8 cellular contexts compared by ENCODE assay signal in genomic region chr2:42086500-42086953, GRCh38. TPM values are rescaled to one million over a fixed set of nuclear protein-coding genes. Genes with fewer than 3 reads are reported as not detected.
DNase-seq lines count a peak whose midpoint lies in the region; ATAC-seq and TF ChIP-seq lines count a peak whose summit lies in the region.

No MANE protein-coding gene starts in this region.

- no peaks in the 10 kb centered on the region for H3K36me3 Mint-ChIP-seq in activated naive CD8-positive, alpha-beta T cell treated with anti-CD3 and anti-CD28 coated beads, Interleukin-2, amount 50 U/mL, for 24 hours (ENCODE audit: low read depth)

- no peaks in the 10 kb centered on the region for H3K27me3 ChIP-seq in cardiac muscle cell

- no peak overlapping the region for H3K27ac ChIP-seq in cardiac muscle cell

- H3K4me1 Mint-ChIP-seq in activated naive CD8-positive, alpha-beta T cell treated with anti-CD3 and anti-CD28 coated beads, Interleukin-2, amount 50 U/mL, for 24 hours: peaks cover 4% of the 10 kb centered on the region

- DNase-seq in stimulated activated CD4-positive, alpha-beta T cell treated with anti-CD3 and anti-CD28 coated beads, Interleukin-1b, Interleukin-23, amount 100 ng/mL, for 48 hours: peak; percentile 22
- DNase-seq in stimulated activated CD4-positive, alpha-beta T cell treated with anti-CD3 and anti-CD28 coated beads, Interleukin-12 subunit alpha, Interleukin-12 subunit beta, amount 100 ng/mL, for 4 hours: no peak
- DNase-seq in NCI-H82 (lab: John Stamatoyannopoulos, UW) (peak; percentile 85), cardiac muscle cell (ENCODE audit: low read depth in 1 of 2, low spot score in 1 of 2) (peak; percentile 71 to 83), renal cortical epithelial cell (ENCODE audit: low read depth) (peak; percentile 60)
- DNase-seq in activated naive CD8-positive, alpha-beta T cell treated with anti-CD3 and anti-CD28 coated beads, Interleukin-2, amount 50 U/mL, for 24 hours: no peak

- H3K27ac Mint-ChIP-seq in activated naive CD8-positive, alpha-beta T cell treated with anti-CD3 and anti-CD28 coated beads, Interleukin-2, amount 50 U/mL, for 24 hours: no peak overlapping the region

- peak; percentile 64 for TF ChIP-seq CTCF in cardiac muscle cell (IDR thresholded peaks at IDR 0.05; ENCODE audit: low read depth, low read length)

- H3K4me3 ChIP-seq in cardiac muscle cell: no peak overlapping the region

- no peaks in the 10 kb centered on the region for H3K9me3 ChIP-seq in cardiac muscle cell (ENCODE audit: low read depth)

- no peaks in the 10 kb centered on the region for H3K9me3 Mint-ChIP-seq in activated naive CD8-positive, alpha-beta T cell treated with anti-CD3 and anti-CD28 coated beads, Interleukin-2, amount 50 U/mL, for 24 hours

- no peaks in the 10 kb centered on the region for H3K4me1 ChIP-seq in cardiac muscle cell (ENCODE audit: low read depth)

- ATAC-seq in HG03378 (IDR thresholded peaks at IDR 0.05; ENCODE audit: unreplicated experiment) (peak; percentile 72), HG03095 (IDR thresholded peaks at IDR 0.05; ENCODE audit: unreplicated experiment) (no peak)
- ATAC-seq in activated naive CD8-positive, alpha-beta T cell treated with anti-CD3 and anti-CD28 coated beads, Interleukin-2, amount 50 U/mL, for 24 hours: peak; percentile 33

- no peak overlapping the region for H3K4me3 Mint-ChIP-seq in activated naive CD8-positive, alpha-beta T cell treated with anti-CD3 and anti-CD28 coated beads, Interleukin-2, amount 50 U/mL, for 24 hours

- no peaks in the 10 kb centered on the region for H3K27me3 Mint-ChIP-seq in activated naive CD8-positive, alpha-beta T cell treated with anti-CD3 and anti-CD28 coated beads, Interleukin-2, amount 50 U/mL, for 24 hours

- H3K36me3 ChIP-seq in cardiac muscle cell: no peaks in the 10 kb centered on the region

RNA-seq across cellular contexts. Expression of gene PKDCC, which starts 38.7 kb away (rescaled TPM):
- total RNA-seq in cardiac muscle cell: 169 and 228 TPM in 2 replicates
- polyA plus RNA-seq in cardiac muscle cell: 157 and 185 TPM in 2 replicates
- total RNA-seq in renal cortical epithelial cell: 2.1 and 2.4 TPM in 2 replicates

Comparison
In these comparisons a context has a peak if more than half of its experiments do, and no peak if none do; other contexts are left out.
1. DNase-seq: peak in stimulated activated CD4-positive, alpha-beta T cell treated with anti-CD3 and anti-CD28 coated beads, Interleukin-1b, Interleukin-23, amount 100 ng/mL, for 48 hours (single experiment), NCI-H82 (single experiment), cardiac muscle cell (2 of 2) and renal cortical epithelial cell (single experiment); none in stimulated activated CD4-positive, alpha-beta T cell treated with anti-CD3 and anti-CD28 coated beads, Interleukin-12 subunit alpha, Interleukin-12 subunit beta, amount 100 ng/mL, for 4 hours (single experiment) and activated naive CD8-positive, alpha-beta T cell treated with anti-CD3 and anti-CD28 coated beads, Interleukin-2, amount 50 U/mL, for 24 hours (single experiment).
2. RNA of gene PKDCC, which starts 38.7 kb away (total RNA-seq): 169 to 228 TPM in cardiac muscle cell; 2.1 to 2.4 TPM in renal cortical epithelial cell; every median in the first group is over 10 times any median in the second.